In the genomic region with DNA sequence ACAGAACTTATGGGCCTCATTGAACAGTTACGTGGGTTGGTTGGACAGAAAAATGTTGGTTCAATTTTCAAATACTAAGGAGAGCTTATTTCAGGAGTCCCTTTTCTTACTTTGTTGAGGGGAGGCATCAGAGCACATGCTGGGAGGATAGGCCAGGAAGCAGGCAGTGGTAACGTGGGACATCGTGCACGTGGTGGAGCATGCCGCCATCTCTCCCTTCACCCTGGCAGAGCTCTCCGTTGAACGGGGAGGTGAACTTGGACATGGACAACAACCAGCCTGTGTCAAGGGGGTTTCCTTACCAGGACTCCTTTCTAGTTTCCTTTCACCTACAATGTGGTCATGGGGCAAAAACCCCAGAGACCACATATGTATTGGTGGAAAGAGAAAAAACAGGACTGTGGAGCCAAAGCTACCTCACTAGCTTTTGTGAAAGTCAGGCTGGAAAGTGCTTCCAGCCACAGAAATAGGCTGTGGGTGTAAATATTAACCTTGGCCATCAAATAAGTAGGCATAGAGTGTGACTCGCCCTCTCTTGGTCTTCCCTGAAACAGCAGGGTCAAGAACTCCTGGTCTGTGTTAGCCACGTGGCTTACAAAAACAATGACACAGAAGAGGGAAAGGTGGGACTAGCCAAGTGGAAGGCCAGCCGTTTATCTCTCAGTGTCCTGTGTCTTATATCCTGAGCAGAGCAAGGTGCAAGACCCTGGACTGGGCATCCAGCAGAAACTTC, we compare ENCODE assay signal across 9 cellular contexts. TPM values are rescaled to one million over a fixed set of nuclear protein-coding genes. Genes with fewer than 3 reads are reported as not detected.
DNase-seq lines count a peak whose midpoint lies in the region; ATAC-seq and TF ChIP-seq lines count a peak whose summit lies in the region.
"Had no signal": no experiment of that assay in that cellular context is flagged by ENCODE, and none has a peak within 500 bp of the region (broad histone marks: within the 10 kb centered on the region; RNA-seq: fewer than 3 reads in every experiment).

No MANE protein-coding gene starts in this region.

- POLR2A ChIA-PET in Panc1 (lab: Charles Lee) = interaction anchor here (0.6 kb wide), 1 partner anchor 9 kb away, joined by 3 read pairs; no protein-coding TSS in a partner anchor

- H3K27ac Mint-ChIP-seq in neural crest cell (ENCODE audit: unreplicated experiment) = no peak overlapping the region

- peaks cover 49% of the 10 kb centered on the region for H3K36me3 ChIP-seq in GM06990 (ENCODE audit: control insufficient read depth, insufficient read depth, low read length)
- H3K36me3 ChIP-seq in Panc1 (ENCODE audit: control insufficient read depth, insufficient read depth, low read length) = peaks cover 12% of the 10 kb centered on the region

- ATAC-seq in Panc1 (0 out of 2 replicates have a peak, but pooled peaks have one; percentile 59), GM18517 (IDR thresholded peaks at IDR 0.05; ENCODE audit: unreplicated experiment) (no peak)

- no peak overlapping the region for H3K4me3 ChIP-seq in GM06990 (replicated peaks; ENCODE audit: low read depth, low read length)
- H3K4me3 ChIP-seq in Panc1 (ENCODE audit: low read depth in 2 of 2, low read length in 2 of 2) = no peak overlapping the region
- H3K4me3 ChIP-seq in choroid plexus epithelial cell (ENCODE audit: low read depth, low read length) = no peak overlapping the region

- TF ChIP-seq CTCF in GM06990 (IDR thresholded peaks at IDR 0.05; ENCODE audit: insufficient read depth, low read length, poor library complexity, severe bottlenecking) = peak; percentile 9
- no peak for TF ChIP-seq CTCF in Panc1 (IDR thresholded peaks at IDR 0.05)
- TF ChIP-seq CTCF in choroid plexus epithelial cell (conservative IDR thresholded peaks at IDR 0.05; ENCODE audit: low read depth, low read length) = peak; percentile 55
- no peak for TF ChIP-seq CTCF in neural crest cell (conservative IDR thresholded peaks at IDR 0.05)

- no peaks in the 10 kb centered on the region for H3K9me3 ChIP-seq in Panc1 (ENCODE audit: control insufficient read depth, insufficient read depth, low read depth, low read length)

- intact Hi-C loops in Panc1 (cut with micrococcal nuclease; ENCODE audit: unreplicated experiment) = no loop called here
- intact Hi-C loops in posterior cingulate gyrus (cut with DNase I) = no loop called here

- DNase-seq in GM06990 (ENCODE audit: extremely low read depth, insufficient read length) = no peak
- DNase-seq in Panc1 (ENCODE audit: low read depth, low spot score) = no peak
- DNase-seq in choroid plexus epithelial cell (ENCODE audit: low read depth) = peak; percentile 80
- DNase-seq in neural crest cell (ENCODE audit: low read depth, low spot score) = no peak
- DNase-seq in posterior cingulate gyrus = no peak
- DNase-seq in retina = no peak
- DNase-seq in NCI-H1436 (lab: John Stamatoyannopoulos, UW) = no peak
- DNase-seq: NCI-H2081 treated with DMSO at 0.1 percent for 48 hours had no signal

- no peaks in the 10 kb centered on the region for H3K9me3 Mint-ChIP-seq in neural crest cell

- no peaks in the 10 kb centered on the region for H3K4me1 ChIP-seq in Panc1 (ENCODE audit: control insufficient read depth, insufficient read depth, low read length)

- no TSS peak for BruUV-seq in Panc1 (replicated peaks; lab: Mats Ljungman, UMichigan)

- H3K4me3 Mint-ChIP-seq in neural crest cell = peak overlapping the region; percentile 31

- H3K4me1 Mint-ChIP-seq in neural crest cell = no peaks in the 10 kb centered on the region

- peaks cover 27% of the 10 kb centered on the region for H3K36me3 Mint-ChIP-seq in neural crest cell (ENCODE audit: low read depth)

- CTCF ChIA-PET in Panc1 (lab: Charles Lee) = interaction anchor here (0.9 kb wide), 1 partner anchor 23 kb away, joined by 3 read pairs; no protein-coding TSS in a partner anchor

- H3K27me3 Mint-ChIP-seq in neural crest cell (ENCODE audit: low read depth) = no peaks in the 10 kb centered on the region

- in situ Hi-C loops in Panc1 (cut with HindIII; ENCODE audit: low pct_unique_long_range_greater_than_20kb, low sequenced_read_pairs) = no loop called here

- H3K27me3 ChIP-seq in GM06990 (replicated peaks; ENCODE audit: control insufficient read depth, insufficient read depth, low read length) (no peaks in the 10 kb centered on the region), Panc1 (ENCODE audit: control insufficient read depth, insufficient read depth, low read length) (no peaks in the 10 kb centered on the region)

- no peak overlapping the region for H3K27ac ChIP-seq in Panc1 (ENCODE audit: low read length)

RNA-seq across cellular contexts. Expression of a gene that starts 14.4 kb away (rescaled TPM):
- 93.5 TPM for total RNA-seq in Panc1 (2021; ENCODE audit: unreplicated experiment)
- polyA plus RNA-seq in Panc1 (2012; ENCODE audit: insufficient read length) = 148 TPM
- total RNA-seq in neural crest cell = 23.2 and 25.6 TPM in 2 replicates

RNA-seq across cellular contexts. Expression of a gene that starts 14.9 kb away (rescaled TPM):
- total RNA-seq in Panc1 (2021; ENCODE audit: unreplicated experiment) = 6.0 TPM
- 15.9 TPM for polyA plus RNA-seq in Panc1 (2012; ENCODE audit: insufficient read length)
- 16.0 and 21.7 TPM in 2 replicates for total RNA-seq in neural crest cell

RNA-seq across cellular contexts. Expression of a gene that starts 24.1 kb away (rescaled TPM):
- total RNA-seq in Panc1 (2021; ENCODE audit: unreplicated experiment) (465 TPM), neural crest cell (1,029 and 1,097 TPM in 2 replicates)
- polyA plus RNA-seq in Panc1 (2012; ENCODE audit: insufficient read length) = 1,138 TPM

RNA-seq across cellular contexts. Expression of a gene that starts 43.1 kb away (rescaled TPM):
- 83.0 TPM for total RNA-seq in Panc1 (2021; ENCODE audit: unreplicated experiment)
- polyA plus RNA-seq in Panc1 (2012; ENCODE audit: insufficient read length) = 99.0 TPM
- 176 and 184 TPM in 2 replicates for total RNA-seq in neural crest cell

RNA-seq across cellular contexts. Expression of a gene that starts 43.4 kb away (rescaled TPM):
- total RNA-seq in Panc1 (2021; ENCODE audit: unreplicated experiment) (83.5 TPM), neural crest cell (103 and 117 TPM in 2 replicates)
- polyA plus RNA-seq in Panc1 (2012; ENCODE audit: insufficient read length) = 93.8 TPM

Comparison
In these comparisons a context has a peak if more than half of its experiments do, and no peak if none do; other contexts are left out.
1. CTCF ChIP-seq: peak in GM06990 (single experiment) and choroid plexus epithelial cell (single experiment); none in Panc1 (single experiment) and neural crest cell (single experiment).